Comparison of ENCODE assay signal across 17 cellular contexts in genomic region chr15:79903626-79904025, GRCh38.
"Had no signal": no experiment of that assay in that cellular context is flagged by ENCODE, and none has a peak within 500 bp of the region (broad histone marks: within the 10 kb centered on the region; RNA-seq: fewer than 3 reads in every experiment).

No MANE protein-coding gene starts in this region.

- H3K36me3 ChIP-seq: tibial nerve, uterus had no signal

- H3K4me3 ChIP-seq: coronary artery, tibial nerve, uterus had no signal

- H3K9me3 ChIP-seq: tibial nerve, uterus had no signal

- H3K27me3 Mint-ChIP-seq: activated CD4-positive, alpha-beta T cell treated with anti-CD3 and anti-CD28 coated beads, Interleukin-2, amount 10 ng/mL, durations not matched to agents 7 days and 5 days; activated naive CD8-positive, alpha-beta T cell; brain had no signal

- H3K4me3 Mint-ChIP-seq: activated CD4-positive, alpha-beta T cell treated with anti-CD3 and anti-CD28 coated beads, Interleukin-2, amount 10 ng/mL, durations not matched to agents 7 days and 5 days; activated CD8-positive, alpha-beta T cell treated with anti-CD3 and anti-CD28 coated beads, Interleukin-2, amount 10 ng/mL, durations not matched to agents 7 days and 5 days; activated naive CD8-positive, alpha-beta T cell; activated T-cell treated with anti-CD3 and anti-CD28 coated beads, Interleukin-2, amount 50 U/mL, for 4 hours; brain had no signal

- H3K27me3 ChIP-seq: tibial nerve, uterus had no signal

- H3K27ac ChIP-seq: coronary artery, tibial nerve, uterus had no signal

- H3K9me3 Mint-ChIP-seq: activated T-cell treated with anti-CD3 and anti-CD28 coated beads, Interleukin-2, amount 50 U/mL, for 4 hours had no signal

- ATAC-seq: activated CD8-positive, alpha-beta T cell treated with anti-CD3 and anti-CD28 coated beads, Interleukin-2, amount 10 ng/mL, durations not matched to agents 7 days and 5 days; stimulated activated naive CD8-positive, alpha-beta T cell treated with anti-CD3 and anti-CD28 coated beads, Interleukin-15, Interleukin-2, amounts not matched to agents 100 U/mL and 50 U/mL, for 24 hours had no signal

- DNase-seq: activated CD4-positive, alpha-beta T cell treated with anti-CD3 and anti-CD28 coated beads, Interleukin-2, amount 10 ng/mL, durations not matched to agents 7 days and 5 days; activated CD8-positive, alpha-beta T cell treated with anti-CD3 and anti-CD28 coated beads, Interleukin-2, amount 10 ng/mL, durations not matched to agents 7 days and 5 days; activated T-cell treated with anti-CD3 and anti-CD28 coated beads, Interleukin-2, amount 50 U/mL, for 4 hours; central memory CD4-positive, alpha-beta T cell; erythroblast; hypothalamus; islet precursor cell; retina; stimulated activated CD4-positive, alpha-beta T cell treated with anti-CD3 and anti-CD28 coated beads, Interleukin-12 subunit alpha, Interleukin-12 subunit beta, amount 100 ng/mL, for 4 hours; stimulated activated CD4-positive, alpha-beta T cell treated with anti-CD3 and anti-CD28 coated beads, Interleukin-2, amount 100 ng/mL, for 24 hours; stimulated activated naive CD8-positive, alpha-beta T cell treated with anti-CD3 and anti-CD28 coated beads, Interleukin-15, Interleukin-2, amounts not matched to agents 100 U/mL and 50 U/mL, for 24 hours; substantia nigra; uterus had no signal

- H3K27ac Mint-ChIP-seq: activated CD4-positive, alpha-beta T cell treated with anti-CD3 and anti-CD28 coated beads, Interleukin-2, amount 10 ng/mL, durations not matched to agents 7 days and 5 days; activated CD8-positive, alpha-beta T cell treated with anti-CD3 and anti-CD28 coated beads, Interleukin-2, amount 10 ng/mL, durations not matched to agents 7 days and 5 days; activated naive CD8-positive, alpha-beta T cell; brain had no signal

- H3K4me1 ChIP-seq: tibial nerve, uterus had no signal
